In the genomic region with DNA sequence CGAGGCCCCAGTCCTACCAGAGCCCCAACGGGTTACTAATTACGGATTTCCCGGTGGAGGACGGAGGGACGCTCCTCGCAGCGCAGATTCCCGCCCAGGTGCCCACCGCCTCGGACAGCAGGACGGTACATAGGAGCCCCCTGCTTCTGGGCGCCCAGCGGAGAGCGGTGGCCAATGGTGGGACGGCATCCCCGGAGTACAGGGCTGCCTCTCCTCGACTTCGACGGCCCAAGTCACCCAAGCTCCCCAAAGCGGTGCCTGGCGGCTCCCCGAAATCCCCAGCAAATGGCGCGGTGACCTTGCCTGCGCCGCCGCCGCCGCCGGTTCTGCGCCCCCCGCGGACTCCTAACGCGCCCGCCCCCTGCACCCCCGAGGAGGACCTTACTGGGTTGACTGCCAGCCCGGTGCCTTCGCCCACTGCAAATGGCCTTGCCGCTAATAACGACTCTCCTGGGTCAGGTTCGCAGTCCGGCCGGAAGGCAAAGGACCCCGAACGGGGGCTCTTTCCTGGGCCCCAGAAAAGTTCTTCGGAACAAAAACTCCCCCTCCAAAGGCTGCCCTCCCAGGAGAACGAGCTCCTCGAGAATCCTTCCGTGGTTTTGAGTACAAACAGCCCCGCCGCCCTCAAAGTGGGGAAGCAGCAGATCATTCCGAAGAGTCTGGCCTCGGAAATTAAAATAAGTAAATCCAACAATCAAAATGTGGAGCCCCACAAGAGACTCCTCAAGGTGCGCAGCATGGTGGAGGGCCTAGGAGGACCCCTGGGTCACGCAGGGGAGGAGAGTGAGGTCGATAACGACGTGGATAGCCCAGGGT, we compare ENCODE assay signal across 1 cellular context.
TF ChIP-seq lines count a peak whose summit lies in the region.

No MANE protein-coding gene starts in this region.

TF ChIP-seq in SK-N-SH, 30 proteins besides CTCF, POLR2A, EP300 and RAD21 (continued from another document):
- TF ChIP-seq USF1 (IDR thresholded peaks at IDR 0.05; ENCODE audit: borderline replicate concordance, low read depth) (no peak), NFIC (IDR thresholded peaks at IDR 0.05; ENCODE audit: borderline replicate concordance) (no peak), USF2 (IDR thresholded peaks at IDR 0.05; ENCODE audit: borderline replicate concordance, low read depth, low read length) (no peak), POLR2AphosphoS5 (IDR thresholded peaks at IDR 0.05; ENCODE audit: low read depth, low read length) (no peak), GATA2 (CRISPR knock-in tag; IDR thresholded peaks at IDR 0.05) (no peak), EZH2phosphoT487 (IDR thresholded peaks at IDR 0.05; ENCODE audit: borderline replicate concordance, low read depth) (no peak), NRF1 (IDR thresholded peaks at IDR 0.05; ENCODE audit: low read depth, low read length) (no peak), TCF12 (IDR thresholded peaks at IDR 0.05) (no peak)
- TF ChIP-seq, protein P1, sequence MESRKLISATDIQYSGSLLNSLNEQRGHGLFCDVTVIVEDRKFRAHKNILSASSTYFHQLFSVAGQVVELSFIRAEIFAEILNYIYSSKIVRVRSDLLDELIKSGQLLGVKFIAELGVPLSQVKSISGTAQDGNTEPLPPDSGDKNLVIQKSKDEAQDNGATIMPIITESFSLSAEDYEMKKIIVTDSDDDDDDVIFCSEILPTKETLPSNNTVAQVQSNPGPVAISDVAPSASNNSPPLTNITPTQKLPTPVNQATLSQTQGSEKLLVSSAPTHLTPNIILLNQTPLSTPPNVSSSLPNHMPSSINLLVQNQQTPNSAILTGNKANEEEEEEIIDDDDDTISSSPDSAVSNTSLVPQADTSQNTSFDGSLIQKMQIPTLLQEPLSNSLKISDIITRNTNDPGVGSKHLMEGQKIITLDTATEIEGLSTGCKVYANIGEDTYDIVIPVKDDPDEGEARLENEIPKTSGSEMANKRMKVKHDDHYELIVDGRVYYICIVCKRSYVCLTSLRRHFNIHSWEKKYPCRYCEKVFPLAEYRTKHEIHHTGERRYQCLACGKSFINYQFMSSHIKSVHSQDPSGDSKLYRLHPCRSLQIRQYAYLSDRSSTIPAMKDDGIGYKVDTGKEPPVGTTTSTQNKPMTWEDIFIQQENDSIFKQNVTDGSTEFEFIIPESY (IDR thresholded peaks at IDR 0.05; ENCODE audit: borderline replicate concordance, low read depth): no peak
